ENCODE assay signal across 16 cellular contexts in the genomic region with DNA sequence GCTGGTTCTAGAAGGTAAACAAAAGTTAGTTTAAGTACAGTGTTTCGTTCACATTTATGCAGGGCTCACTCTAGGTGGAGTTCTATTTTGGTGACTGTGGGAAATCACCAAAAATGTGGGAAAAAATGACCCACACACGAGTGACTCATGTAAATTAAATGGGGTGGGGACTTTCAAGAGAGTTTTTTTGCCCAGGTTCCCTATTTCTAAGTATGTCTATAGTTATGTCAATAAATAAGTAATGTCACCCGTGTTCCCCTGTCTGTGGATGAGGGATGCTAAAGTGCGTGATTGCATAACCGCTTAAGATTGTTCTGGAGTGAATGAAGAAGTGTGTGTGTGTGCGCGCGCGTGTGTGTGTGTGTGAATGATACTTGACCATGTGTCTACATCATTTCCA.
DNase-seq lines count a peak whose midpoint lies in the region; ATAC-seq and TF ChIP-seq lines count a peak whose summit lies in the region.
"Had no signal": no experiment of that assay in that cellular context is flagged by ENCODE, and none has a peak within 500 bp of the region (broad histone marks: within the 10 kb centered on the region; RNA-seq: fewer than 3 reads in every experiment).

No MANE protein-coding gene starts in this region.

- H2AFZ ChIP-seq in GM23338 = no peak overlapping the region

- H3K9me2 ChIP-seq in GM23338 (ENCODE audit: insufficient read depth) = peaks cover 26% of the 10 kb centered on the region

- peaks cover 54% of the 10 kb centered on the region for H3K4me1 Mint-ChIP-seq in GM23338
- H3K4me1 Mint-ChIP-seq in endodermal cell = peaks cover 37% of the 10 kb centered on the region
- H3K4me1 Mint-ChIP-seq in naive thymus-derived CD8-positive, alpha-beta T cell = peaks cover 0 to 12% (median 2%) of the 10 kb centered on the region in 4 donors

- peak overlapping the region; percentile 68 for H3K27ac ChIP-seq in GM23338 (ENCODE audit: low read depth)
- H3K27ac ChIP-seq in endodermal cell (ENCODE audit: low read depth, low read length) = no peak overlapping the region
- H3K27ac ChIP-seq: neutrophil, uterus had no signal

- ATAC-seq in GM23338 = no peak
- no peak for ATAC-seq in sciatic nerve
- no peak for ATAC-seq in HG03342 (IDR thresholded peaks at IDR 0.05; ENCODE audit: unreplicated experiment)
- ATAC-seq in naive thymus-derived CD8-positive, alpha-beta T cell = no peak

- no peaks in the 10 kb centered on the region for H4K20me1 ChIP-seq in GM23338 (replicated peaks; ENCODE audit: insufficient read depth)

- H3K36me3 Mint-ChIP-seq in GM23338 (ENCODE audit: low read depth) (no peaks in the 10 kb centered on the region; the same call in 1 of the 3 replicates), endodermal cell (ENCODE audit: low read depth) (no peaks in the 10 kb centered on the region)
- no peaks in the 10 kb centered on the region for H3K36me3 Mint-ChIP-seq in naive thymus-derived CD8-positive, alpha-beta T cell

- H3K4me3 ChIP-seq in GM23338 (no peak overlapping the region), endodermal cell (ENCODE audit: low read length) (no peak overlapping the region)
- H3K4me3 ChIP-seq: uterus had no signal

- H3K27me3 Mint-ChIP-seq in GM23338 (ENCODE audit: insufficient read depth, low read depth, poor library complexity) (peaks cover 2% of the 10 kb centered on the region), endodermal cell (ENCODE audit: insufficient read depth) (peaks cover 4% of the 10 kb centered on the region)
- H3K27me3 Mint-ChIP-seq in naive thymus-derived CD8-positive, alpha-beta T cell = no peaks in the 10 kb centered on the region

- H3K9ac ChIP-seq in endodermal cell (ENCODE audit: extremely low read depth, low read length, poor library complexity, severe bottlenecking) = no peak overlapping the region

- peaks cover 43% of the 10 kb centered on the region for H3K4me1 ChIP-seq in GM23338 (ENCODE audit: insufficient read depth)
- peaks cover 17% of the 10 kb centered on the region for H3K4me1 ChIP-seq in endodermal cell (ENCODE audit: control insufficient read depth, insufficient read depth, low read length)
- H3K4me1 ChIP-seq: uterus had no signal

- H3K9me3 Mint-ChIP-seq in GM23338 (peaks cover 8% of the 10 kb centered on the region; the same call in 1 of the 3 replicates), endodermal cell (peaks cover 5% of the 10 kb centered on the region)
- H3K9me3 Mint-ChIP-seq in naive thymus-derived CD8-positive, alpha-beta T cell = no peaks in the 10 kb centered on the region
- H3K9me3 Mint-ChIP-seq: activated naive CD4-positive, alpha-beta T cell treated with anti-CD3 and anti-CD28 coated beads for 36 hours; T-helper 2 cell treated with Interferon-gamma antibody and Interleukin-4, amounts not matched to agents 5 μg/mL and 100 μg/mL, for 36 hours had no signal

- H3K79me2 ChIP-seq in GM23338 (replicated peaks; ENCODE audit: insufficient read depth) = no peaks in the 10 kb centered on the region

- DNase-seq in A172 (ENCODE audit: low spot score) (peak; percentile 19), GM23338 (ENCODE audit: low spot score) (no peak), NOMO-1 treated with dmso at 0.1 percent for 144 hours (lab: John Stamatoyannopoulos, UW; ENCODE audit: unreplicated experiment) (peak; percentile 70), endodermal cell (no peak), sciatic nerve (ENCODE audit: low spot score) (no peak), globus pallidus (ENCODE audit: low spot score) (no peak)
- no peak for DNase-seq in naive thymus-derived CD8-positive, alpha-beta T cell
- DNase-seq: activated naive CD4-positive, alpha-beta T cell treated with anti-CD3 and anti-CD28 coated beads for 36 hours; aorta; hippocampal formation; midbrain; NCI-H446 treated with DMSO at 0.1 percent for 48 hours; uterus had no signal

- no peaks in the 10 kb centered on the region for H3K27me3 ChIP-seq in GM23338 (ENCODE audit: insufficient read depth)
- H3K27me3 ChIP-seq in endodermal cell (ENCODE audit: control insufficient read depth, insufficient read depth, low read length, poor library complexity, severe bottlenecking) = peaks cover 46% of the 10 kb centered on the region
- H3K27me3 ChIP-seq: neutrophil, uterus had no signal

- H3K4me3 Mint-ChIP-seq in GM23338 (no peak overlapping the region), endodermal cell (no peak overlapping the region)
- H3K4me3 Mint-ChIP-seq in naive thymus-derived CD8-positive, alpha-beta T cell = no peak overlapping the region
- H3K4me3 Mint-ChIP-seq: activated naive CD4-positive, alpha-beta T cell treated with anti-CD3 and anti-CD28 coated beads for 36 hours; T-helper 2 cell treated with Interferon-gamma antibody and Interleukin-4, amounts not matched to agents 5 μg/mL and 100 μg/mL, for 36 hours had no signal

- H3K36me3 ChIP-seq in GM23338 (ENCODE audit: insufficient read depth) = no peaks in the 10 kb centered on the region
- H3K36me3 ChIP-seq in endodermal cell (ENCODE audit: control insufficient read depth, insufficient read depth, low read length) = no peaks in the 10 kb centered on the region
- H3K36me3 ChIP-seq: neutrophil, uterus had no signal

- intact Hi-C loops in sciatic nerve (cut with DNase I) = no loop called here

- H3K27ac Mint-ChIP-seq in GM23338 (peak overlapping the region; percentile 82), endodermal cell (peak overlapping the region; percentile 8)
- no peak overlapping the region for H3K27ac Mint-ChIP-seq in naive thymus-derived CD8-positive, alpha-beta T cell
- H3K27ac Mint-ChIP-seq: activated naive CD4-positive, alpha-beta T cell treated with anti-CD3 and anti-CD28 coated beads for 36 hours; T-helper 2 cell treated with Interferon-gamma antibody and Interleukin-4, amounts not matched to agents 5 μg/mL and 100 μg/mL, for 36 hours had no signal

- H3K4me2 ChIP-seq in GM23338 = no peak overlapping the region; the same call in 1 of the 2 replicates

- H3K9me3 ChIP-seq in endodermal cell (ENCODE audit: control insufficient read depth, low read length) = no peaks in the 10 kb centered on the region
- H3K9me3 ChIP-seq: neutrophil, uterus had no signal

- peaks cover 7% of the 10 kb centered on the region; the same call in 1 of the 2 replicates for H3F3A ChIP-seq in GM23338 (replicated peaks; ENCODE audit: low read depth)

- TF ChIP-seq CTCF in GM23338 (conservative IDR thresholded peaks at IDR 0.05; ENCODE audit: low read depth in 2 of 2) = no peak
- TF ChIP-seq CTCF in endodermal cell (conservative IDR thresholded peaks at IDR 0.05) = no peak

- 83 to 91% methylated on average over 2 to 9 of the region's 9 CpGs for WGBS in endodermal cell (ENCODE audit: insufficient coverage in 1 of 2, insufficient read length in 1 of 2), 2 experiments

- POLR2A ChIA-PET in naive thymus-derived CD8-positive, alpha-beta T cell (lab: Charles Lee) = no interaction called here

TF ChIP-seq in GM23338, 12 proteins besides CTCF, POLR2A, EP300 and RAD21 (continues in another document):
- TF ChIP-seq STAT1 (IDR thresholded peaks at IDR 0.05; ENCODE audit: unreplicated experiment) (no peak), ZNF114 (CRISPR knock-in tag; IDR thresholded peaks at IDR 0.05) (no peak), POLR2AphosphoS5 (IDR thresholded peaks at IDR 0.05; ENCODE audit: low read depth) (no peak), CREB1 (CRISPR knock-in tag; IDR thresholded peaks at IDR 0.05; ENCODE audit: low read depth) (no peak), EZH2 (IDR thresholded peaks at IDR 0.05; ENCODE audit: low read depth, unreplicated experiment) (no peak), ZNF331 (CRISPR knock-in tag; IDR thresholded peaks at IDR 0.05; ENCODE audit: low read depth) (no peak), NANOG (IDR thresholded peaks at IDR 0.05; ENCODE audit: borderline replicate concordance) (no peak), JUNB (IDR thresholded peaks at IDR 0.05; ENCODE audit: unreplicated experiment) (no peak)
- TF ChIP-seq, protein P1, sequence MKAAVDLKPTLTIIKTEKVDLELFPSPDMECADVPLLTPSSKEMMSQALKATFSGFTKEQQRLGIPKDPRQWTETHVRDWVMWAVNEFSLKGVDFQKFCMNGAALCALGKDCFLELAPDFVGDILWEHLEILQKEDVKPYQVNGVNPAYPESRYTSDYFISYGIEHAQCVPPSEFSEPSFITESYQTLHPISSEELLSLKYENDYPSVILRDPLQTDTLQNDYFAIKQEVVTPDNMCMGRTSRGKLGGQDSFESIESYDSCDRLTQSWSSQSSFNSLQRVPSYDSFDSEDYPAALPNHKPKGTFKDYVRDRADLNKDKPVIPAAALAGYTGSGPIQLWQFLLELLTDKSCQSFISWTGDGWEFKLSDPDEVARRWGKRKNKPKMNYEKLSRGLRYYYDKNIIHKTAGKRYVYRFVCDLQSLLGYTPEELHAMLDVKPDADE (IDR thresholded peaks at IDR 0.05) = no peak

Comparison
In these comparisons a context has a peak if more than half of its experiments do, and no peak if none do; other contexts are left out.
1. DNase-seq: peak in A172 (single experiment) and NOMO-1 treated with dmso at 0.1 percent for 144 hours (single experiment); none in GM23338 (single experiment), endodermal cell (single experiment), sciatic nerve (single experiment), globus pallidus (single experiment) and naive thymus-derived CD8-positive, alpha-beta T cell (0 of 10).
2. H3K27ac Mint-ChIP-seq: peak in GM23338 (single experiment) and endodermal cell (single experiment); none in naive thymus-derived CD8-positive, alpha-beta T cell (0 of 10).